In genomic region chr10:79125092-79125491, GRCh38 we compare ENCODE assay signal across 1 cellular context.
TF ChIP-seq lines count a peak whose summit lies in the region.

No MANE protein-coding gene starts in this region.

TF ChIP-seq in K562, 482 proteins besides CTCF, POLR2A, EP300 and RAD21 (continued from another document):
- TF ChIP-seq KDM1A (IDR thresholded peaks at IDR 0.05) (peak; percentile 72 to 77; a peak in 3 of 4 replicates), SMARCA5 (IDR thresholded peaks at IDR 0.05) (0 out of 2 replicates have a peak, but pooled peaks have one; percentile 29)
